Comparison of ENCODE assay signal across 20 cellular contexts in the genomic region with DNA sequence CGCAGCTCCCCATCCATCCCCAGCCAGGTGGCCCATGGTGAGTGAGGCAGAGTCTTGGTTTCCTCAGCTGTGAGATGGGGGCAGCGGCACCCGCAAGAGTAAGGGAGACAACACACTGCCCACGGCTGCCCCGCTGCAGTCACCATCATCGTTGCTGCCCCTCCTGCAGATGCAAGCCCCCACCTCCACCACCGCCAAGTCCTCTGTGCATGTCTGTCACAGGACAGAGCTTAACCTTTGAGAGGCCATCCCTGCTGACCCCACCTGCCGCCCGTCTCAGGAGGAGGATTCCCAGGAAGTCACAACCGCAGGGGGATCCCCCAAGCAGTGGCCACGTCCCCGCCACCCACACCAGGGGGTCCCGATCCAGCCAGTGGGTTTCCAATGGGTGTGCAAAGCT.
DNase-seq lines count a peak whose midpoint lies in the region; ATAC-seq and TF ChIP-seq lines count a peak whose summit lies in the region.
"Had no signal": no experiment of that assay in that cellular context is flagged by ENCODE, and none has a peak within 500 bp of the region (broad histone marks: within the 10 kb centered on the region; RNA-seq: fewer than 3 reads in every experiment).

No MANE protein-coding gene starts in this region.

- H3K9ac ChIP-seq in IMR-90 (ENCODE audit: low read depth, low read length) (no peak overlapping the region), mesenchymal stem cell (ENCODE audit: low read length) (no peak overlapping the region), smooth muscle cell (ENCODE audit: low read depth) (no peak overlapping the region)

- no peak overlapping the region for H3K56ac ChIP-seq in IMR-90 (ENCODE audit: extremely low read depth, insufficient read depth, low read length)

- WGBS in IMR-90 (ENCODE audit: extremely low coverage in 2 of 2, insufficient read length in 1 of 2), 2 experiments: 96% methylated on average over 5 of the region's 13 CpGs; no CpG with 5 or more reads in 1 of the 2 experiments
- WGBS in mesenchymal stem cell: 96% methylated on average over 13 of the region's 13 CpGs
- 94% methylated on average over 13 of the region's 13 CpGs for WGBS in smooth muscle cell (ENCODE audit: low lambda C conversion rate)

- H2BK15ac ChIP-seq in IMR-90 (ENCODE audit: low read depth, low read length) (no peak overlapping the region), mesenchymal stem cell (ENCODE audit: low read depth, poor library complexity, severe bottlenecking) (no peak overlapping the region)

- H3K79me1 ChIP-seq in IMR-90 (ENCODE audit: low read depth in 1 of 2, low read length in 2 of 2) (peaks cover 34 to 86% of the 10 kb centered on the region in 2 experiments), mesenchymal stem cell (replicated peaks; ENCODE audit: low read length, poor library complexity, severe bottlenecking) (peaks cover 41% of the 10 kb centered on the region)

- dilution Hi-C loops in IMR-90 (cut with HindIII; ENCODE audit: low sequenced_read_pairs, unreplicated experiment): no loop called here

- TF ChIP-seq POLR2A in IMR-90 (IDR thresholded peaks at IDR 0.05; ENCODE audit: low read depth, low read length): no peak

- no peak overlapping the region for H4K8ac ChIP-seq in IMR-90 (ENCODE audit: low read depth in 2 of 2, low read length in 2 of 2)
- H4K8ac ChIP-seq in mesenchymal stem cell (ENCODE audit: low read length): peak overlapping the region; percentile 19

- H3K9me1 ChIP-seq in IMR-90 (ENCODE audit: insufficient read depth, low read length): peaks cover 14% of the 10 kb centered on the region

- H2AK9ac ChIP-seq in IMR-90 (replicated peaks; ENCODE audit: low read depth, low read length, poor library complexity): peak overlapping the region; percentile 37

- POLR2A ChIA-PET in IMR-90 (lab: Charles Lee; ENCODE audit: unreplicated experiment) (no interaction called here), WTC11 (lab: Charles Lee) (no interaction called here)

- in situ Hi-C loops in IMR-90 (cut with MboI; ENCODE audit: low sequenced_read_pairs): no loop called here

- no peaks in the 10 kb centered on the region for H3K36me3 Mint-ChIP-seq in WTC11
- H3K36me3 Mint-ChIP-seq: CD8-positive, alpha-beta memory T cell had no signal

- no peak for DNase-seq in IMR-90
- no peak for DNase-seq in WTC11 (ENCODE audit: low spot score)
- no peak for DNase-seq in mesenchymal stem cell
- no peak for DNase-seq in smooth muscle cell (lab: John Stamatoyannopoulos, UW; ENCODE audit: unreplicated experiment)
- DNase-seq in amygdala (lab: John Stamatoyannopoulos, UW): no peak
- DNase-seq in DMS79 (lab: John Stamatoyannopoulos, UW): no peak
- DNase-seq in activated naive CD4-positive, alpha-beta T cell treated with anti-CD3 and anti-CD28 coated beads, Interleukin-2, amount 50 U/mL, for 16 hours: no peak
- DNase-seq: Calu3; CD8-positive, alpha-beta memory T cell; DMS153; KBM-7; MM.1S; NCI-H1048; NCI-H1436; NCI-H187 treated with DMSO at 0.1 percent for 48 hours; NCI-H2107; NCI-H446 treated with DMSO at 0.1 percent for 48 hours; NCI-H526 treated with DMSO at 0.1 percent for 48 hours; SHP77 had no signal

- H3K4me3 ChIP-seq in IMR-90 (ENCODE audit: insufficient read depth, low read depth, low read length) (no peak overlapping the region), mesenchymal stem cell (ENCODE audit: insufficient read depth in 1 of 2, low read depth in 1 of 2, low read length in 2 of 2) (no peak overlapping the region), smooth muscle cell (no peak overlapping the region)

- TF ChIP-seq RAD21 in IMR-90 (IDR thresholded peaks at IDR 0.05; ENCODE audit: low read length): no peak

- no peaks in the 10 kb centered on the region for H3K9me3 Mint-ChIP-seq in WTC11
- H3K9me3 Mint-ChIP-seq: CD8-positive, alpha-beta memory T cell had no signal

- no peak overlapping the region for H2BK120ac ChIP-seq in IMR-90 (ENCODE audit: low read depth, low read length)
- H2BK120ac ChIP-seq in mesenchymal stem cell (ENCODE audit: low read depth, low read length): no peak overlapping the region

- BruUV-seq in IMR-90 (replicated peaks; lab: Mats Ljungman, UMichigan): no TSS peak

- H2AFZ ChIP-seq in IMR-90 (replicated peaks; ENCODE audit: low read length, poor library complexity) (no peak overlapping the region), mesenchymal stem cell (ENCODE audit: low read depth, low read length) (no peak overlapping the region), smooth muscle cell (ENCODE audit: low read depth) (no peak overlapping the region)

- H4K91ac ChIP-seq in IMR-90 (ENCODE audit: insufficient read depth, low read depth, low read length) (no peak overlapping the region), mesenchymal stem cell (ENCODE audit: low read length) (peak overlapping the region; percentile 29)

- no peak overlapping the region for H3K18ac ChIP-seq in IMR-90 (ENCODE audit: low read depth, low read length)
- H3K18ac ChIP-seq in mesenchymal stem cell (ENCODE audit: low read depth in 1 of 2, low read length in 2 of 2): peak overlapping the region in 1 of 2 experiments; percentile 22

- H3K23ac ChIP-seq in IMR-90 (ENCODE audit: low read depth, low read length): no peak overlapping the region
- H3K23ac ChIP-seq in mesenchymal stem cell (ENCODE audit: low read length in 2 of 2): no peak overlapping the region

- H3K4me2 ChIP-seq in IMR-90 (ENCODE audit: low read depth, low read length) (no peak overlapping the region), mesenchymal stem cell (ENCODE audit: low read length, poor library complexity, severe bottlenecking) (no peak overlapping the region), smooth muscle cell (no peak overlapping the region)

- H4K20me1 ChIP-seq in IMR-90 (ENCODE audit: insufficient read depth, low read length) (peaks cover 37% of the 10 kb centered on the region), smooth muscle cell (ENCODE audit: low read depth) (no peaks in the 10 kb centered on the region)

- intact Hi-C loops in IMR-90 (cut with micrococcal nuclease): no loop called here

- H3F3A ChIP-seq in smooth muscle cell (ENCODE audit: low read depth): peaks cover 10% of the 10 kb centered on the region

- no peak overlapping the region for H4K5ac ChIP-seq in IMR-90 (ENCODE audit: low read depth, low read length)

- H2BK12ac ChIP-seq in mesenchymal stem cell (ENCODE audit: low read length in 2 of 2): peak overlapping the region in 1 of 2 experiments; percentile 21

- H3K9me3 ChIP-seq in IMR-90 (ENCODE audit: control insufficient read depth, insufficient read depth, low read length) (no peaks in the 10 kb centered on the region), mesenchymal stem cell (ENCODE audit: control insufficient read depth, low read length) (no peaks in the 10 kb centered on the region), smooth muscle cell (replicated peaks; ENCODE audit: low read depth) (no peaks in the 10 kb centered on the region)

- H3K36me3 ChIP-seq in IMR-90 (ENCODE audit: control insufficient read depth, insufficient read depth, low read length) (no peaks in the 10 kb centered on the region), mesenchymal stem cell (ENCODE audit: control insufficient read depth in 1 of 2, insufficient read depth in 2 of 2, low read depth in 1 of 2, low read length in 2 of 2) (peaks cover 0 to 65% of the 10 kb centered on the region in 2 experiments), smooth muscle cell (ENCODE audit: low read depth) (no peaks in the 10 kb centered on the region)

- H3K27me3 Mint-ChIP-seq in WTC11 (ENCODE audit: low read depth): no peaks in the 10 kb centered on the region

- H2AK5ac ChIP-seq in IMR-90 (ENCODE audit: low read depth, low read length) (no peak overlapping the region), mesenchymal stem cell (ENCODE audit: low read length, severe bottlenecking) (no peak overlapping the region)

- ATAC-seq in IMR-90 (ENCODE audit: low read depth): no peak
- ATAC-seq in WTC11: no peak

- H3K4me1 ChIP-seq in IMR-90 (ENCODE audit: control insufficient read depth, insufficient read depth, low read length) (peaks cover 20% of the 10 kb centered on the region), mesenchymal stem cell (ENCODE audit: control insufficient read depth, insufficient read depth, low read depth, low read length) (peaks cover 80% of the 10 kb centered on the region), smooth muscle cell (ENCODE audit: low read depth) (peaks cover 32% of the 10 kb centered on the region)

- TF ChIP-seq CTCF in IMR-90 (conservative IDR thresholded peaks at IDR 0.05; ENCODE audit: low read depth, low read length): no peak
- no peak for TF ChIP-seq CTCF in WTC11 (IDR thresholded peaks at IDR 0.05)
- TF ChIP-seq CTCF in smooth muscle cell (IDR thresholded peaks at IDR 0.05; ENCODE audit: borderline replicate concordance, insufficient read depth, poor library complexity, severe bottlenecking): no peak

- H3K27ac Mint-ChIP-seq in WTC11: peak overlapping the region; percentile 87
- H3K27ac Mint-ChIP-seq: CD8-positive, alpha-beta memory T cell had no signal

- H2BK5ac ChIP-seq in IMR-90 (ENCODE audit: low read depth, low read length, poor library complexity, severe bottlenecking) (no peak overlapping the region), mesenchymal stem cell (ENCODE audit: low read depth, low read length, poor library complexity, severe bottlenecking) (no peak overlapping the region)

- H3K27me3 ChIP-seq in IMR-90 (ENCODE audit: control insufficient read depth, insufficient read depth, low read length) (no peaks in the 10 kb centered on the region), mesenchymal stem cell (ENCODE audit: control insufficient read depth in 1 of 2, insufficient read depth in 1 of 2, low read length in 2 of 2) (no peaks in the 10 kb centered on the region), smooth muscle cell (ENCODE audit: low read depth) (no peaks in the 10 kb centered on the region)

- no peak overlapping the region for H3K27ac ChIP-seq in IMR-90 (ENCODE audit: insufficient read depth, low read length)
- no peak overlapping the region for H3K27ac ChIP-seq in mesenchymal stem cell (ENCODE audit: low read length, poor library complexity, severe bottlenecking)
- peak overlapping the region; percentile 95 for H3K27ac ChIP-seq in smooth muscle cell (ENCODE audit: low read depth)
- H3K27ac ChIP-seq: C4-2B had no signal

- peaks cover 33% of the 10 kb centered on the region for H3K4me1 Mint-ChIP-seq in WTC11
- H3K4me1 Mint-ChIP-seq: CD8-positive, alpha-beta memory T cell had no signal

- H3K4me3 Mint-ChIP-seq in WTC11: no peak overlapping the region
- H3K4me3 Mint-ChIP-seq: CD8-positive, alpha-beta memory T cell had no signal

- H2BK20ac ChIP-seq in IMR-90 (ENCODE audit: low read depth, low read length): no peak overlapping the region

- H3K14ac ChIP-seq in IMR-90 (replicated peaks; ENCODE audit: low read depth, low read length) (no peak overlapping the region), mesenchymal stem cell (ENCODE audit: low read length in 2 of 2) (no peak overlapping the region)

- peaks cover 72% of the 10 kb centered on the region for H3K79me2 ChIP-seq in smooth muscle cell (ENCODE audit: low read depth)

- no peak overlapping the region for H3K4ac ChIP-seq in IMR-90 (ENCODE audit: low read depth, low read length)
- no peak overlapping the region for H3K4ac ChIP-seq in mesenchymal stem cell (ENCODE audit: low read depth in 1 of 2, low read length in 2 of 2)

- CTCF ChIA-PET in IMR-90 (lab: Yijun Ruan, JAX) (no interaction called here), WTC11 (lab: Charles Lee) (no interaction called here)
